22 cellular contexts compared by ENCODE assay signal in genomic region chr6:156674197-156674596, GRCh38.
DNase-seq lines count a peak whose midpoint lies in the region; ATAC-seq, FAIRE-seq and TF ChIP-seq lines count a peak whose summit lies in the region.
"Had no signal": no experiment of that assay in that cellular context is flagged by ENCODE, and none has a peak within 500 bp of the region (broad histone marks: within the 10 kb centered on the region; RNA-seq: fewer than 3 reads in every experiment).

No MANE protein-coding gene starts in this region.

- DNase-seq in activated CD4-positive, alpha-beta memory T cell treated with anti-CD3 and anti-CD28 coated beads for 36 hours, result no peak
- no peak for DNase-seq in activated CD4-positive, alpha-beta memory T cell treated with anti-CD3 and anti-CD28 coated beads, Interleukin-2, amount 10 ng/mL, durations not matched to agents 7 days and 5 days
- DNase-seq in frontal cortex (ENCODE audit: low spot score in 2 of 2) (no peak), GM10248 (ENCODE audit: extremely low spot score) (no peak), left lung (no peak)
- DNase-seq: ACHN; AML-193; C1 segment of cervical spinal cord; Calu3; CD4-positive, alpha-beta memory T cell; COR-L47; DMS53; DMS79 treated with DMSO at 0.1 percent for 48 hours; GF-D8; GM23248; H7 had no signal

- H3K27me3 Mint-ChIP-seq in activated CD4-positive, alpha-beta memory T cell treated with anti-CD3 and anti-CD28 coated beads for 36 hours, result peaks cover 6% of the 10 kb centered on the region
- H3K27me3 Mint-ChIP-seq in activated CD4-positive, alpha-beta memory T cell treated with anti-CD3 and anti-CD28 coated beads, Interleukin-2, amount 10 ng/mL, durations not matched to agents 7 days and 5 days, result peaks cover 21% of the 10 kb centered on the region
- H3K27me3 Mint-ChIP-seq in IgD-negative memory B cell, result no peaks in the 10 kb centered on the region
- no peaks in the 10 kb centered on the region for H3K27me3 Mint-ChIP-seq in stimulated activated memory B cell treated with anti-CD40 and anti-IgM and Interleukin-4, amounts not matched to agents 10 μg/mL and 1 μg/mL and 100 μg/mL, for 72 hours

- FAIRE-seq in frontal cortex (lab: Jason Lieb, UNC), result peak; percentile 21
- FAIRE-seq: A549 had no signal

- no peak overlapping the region for H3K4me3 Mint-ChIP-seq in activated CD4-positive, alpha-beta memory T cell treated with anti-CD3 and anti-CD28 coated beads for 36 hours
- H3K4me3 Mint-ChIP-seq in activated CD4-positive, alpha-beta memory T cell treated with anti-CD3 and anti-CD28 coated beads, Interleukin-2, amount 10 ng/mL, durations not matched to agents 7 days and 5 days, result no peak overlapping the region
- H3K4me3 Mint-ChIP-seq in IgD-negative memory B cell, result peak overlapping the region in 2 of 4 donors; percentile 32 to 58
- H3K4me3 Mint-ChIP-seq in stimulated activated memory B cell treated with anti-CD40 and anti-IgM and Interleukin-4, amounts not matched to agents 10 μg/mL and 1 μg/mL and 100 μg/mL, for 72 hours, result no peak overlapping the region
- H3K4me3 Mint-ChIP-seq: CD4-positive, alpha-beta memory T cell had no signal

- H3K9me3 Mint-ChIP-seq in activated CD4-positive, alpha-beta memory T cell treated with anti-CD3 and anti-CD28 coated beads for 36 hours, result peaks cover 24% of the 10 kb centered on the region
- H3K9me3 Mint-ChIP-seq in activated CD4-positive, alpha-beta memory T cell treated with anti-CD3 and anti-CD28 coated beads, Interleukin-2, amount 10 ng/mL, durations not matched to agents 7 days and 5 days, result peaks cover 12% of the 10 kb centered on the region
- peaks cover 6 to 15% (median 7%) of the 10 kb centered on the region in 3 donors for H3K9me3 Mint-ChIP-seq in IgD-negative memory B cell
- peaks cover 17% of the 10 kb centered on the region for H3K9me3 Mint-ChIP-seq in stimulated activated memory B cell treated with anti-CD40 and anti-IgM and Interleukin-4, amounts not matched to agents 10 μg/mL and 1 μg/mL and 100 μg/mL, for 72 hours

- H3K27me3 ChIP-seq in left lung, result no peaks in the 10 kb centered on the region

- POLR2A ChIA-PET in activated CD4-positive, alpha-beta memory T cell treated with anti-CD3 and anti-CD28 coated beads for 36 hours (lab: Charles Lee), result no interaction called here
- POLR2A ChIA-PET in activated CD4-positive, alpha-beta memory T cell treated with anti-CD3 and anti-CD28 coated beads, Interleukin-2, amount 10 ng/mL, durations not matched to agents 7 days and 5 days (lab: Charles Lee), result no interaction called here
- POLR2A ChIA-PET in GM10248 (lab: Yijun Ruan, JAX), result no interaction called here

- CTCF ChIA-PET in activated CD4-positive, alpha-beta memory T cell treated with anti-CD3 and anti-CD28 coated beads for 36 hours (lab: Charles Lee), result no interaction called here
- CTCF ChIA-PET in activated CD4-positive, alpha-beta memory T cell treated with anti-CD3 and anti-CD28 coated beads, Interleukin-2, amount 10 ng/mL, durations not matched to agents 7 days and 5 days (lab: Charles Lee), result no interaction called here
- CTCF ChIA-PET in GM10248 (lab: Yijun Ruan, JAX), result no interaction called here

- peak overlapping the region; percentile 3 for H3K27ac Mint-ChIP-seq in activated CD4-positive, alpha-beta memory T cell treated with anti-CD3 and anti-CD28 coated beads for 36 hours
- no peak overlapping the region for H3K27ac Mint-ChIP-seq in activated CD4-positive, alpha-beta memory T cell treated with anti-CD3 and anti-CD28 coated beads, Interleukin-2, amount 10 ng/mL, durations not matched to agents 7 days and 5 days
- H3K27ac Mint-ChIP-seq in IgD-negative memory B cell, result peak overlapping the region in 2 of 3 donors; percentile 8 to 39
- H3K27ac Mint-ChIP-seq in stimulated activated memory B cell treated with anti-CD40 and anti-IgM and Interleukin-4, amounts not matched to agents 10 μg/mL and 1 μg/mL and 100 μg/mL, for 72 hours, result peak overlapping the region; percentile 28

- intact Hi-C loops in activated CD4-positive, alpha-beta memory T cell treated with anti-CD3 and anti-CD28 coated beads for 36 hours (cut with micrococcal nuclease), result no loop called here
- intact Hi-C loops in left lung (cut with DNase I), result no loop called here

- no peaks in the 10 kb centered on the region for H3K4me1 Mint-ChIP-seq in activated CD4-positive, alpha-beta memory T cell treated with anti-CD3 and anti-CD28 coated beads for 36 hours (ENCODE audit: low read depth)
- H3K4me1 Mint-ChIP-seq in activated CD4-positive, alpha-beta memory T cell treated with anti-CD3 and anti-CD28 coated beads, Interleukin-2, amount 10 ng/mL, durations not matched to agents 7 days and 5 days, result no peaks in the 10 kb centered on the region
- H3K4me1 Mint-ChIP-seq in IgD-negative memory B cell, result peaks cover 12 to 21% (median 17%) of the 10 kb centered on the region in 3 donors
- peaks cover 15% of the 10 kb centered on the region for H3K4me1 Mint-ChIP-seq in stimulated activated memory B cell treated with anti-CD40 and anti-IgM and Interleukin-4, amounts not matched to agents 10 μg/mL and 1 μg/mL and 100 μg/mL, for 72 hours
- H3K4me1 Mint-ChIP-seq: CD4-positive, alpha-beta memory T cell had no signal

- TF ChIP-seq CTCF in GM10248 (IDR thresholded peaks at IDR 0.05; ENCODE audit: control extremely low read depth, extremely low read depth, low read depth, missing control alignments) (no peak), left lung (IDR thresholded peaks at IDR 0.05) (no peak)

- H3K4me3 ChIP-seq in left lung, result no peak overlapping the region
- H3K4me3 ChIP-seq: A549, GM23248 had no signal

- H3K4me1 ChIP-seq in left lung, result no peaks in the 10 kb centered on the region
- H3K4me1 ChIP-seq: A549 had no signal

- ATAC-seq in stimulated activated memory B cell treated with anti-CD40 and anti-IgM and Interleukin-4, amounts not matched to agents 10 μg/mL and 1 μg/mL and 100 μg/mL, for 72 hours, result no peak
- ATAC-seq in left lung (no peak), GM21367 (IDR thresholded peaks at IDR 0.05; ENCODE audit: unreplicated experiment) (no peak)
- ATAC-seq: A549, HCT116 had no signal

- H3K36me3 ChIP-seq in left lung, result no peaks in the 10 kb centered on the region

- peaks cover 2% of the 10 kb centered on the region for H3K36me3 Mint-ChIP-seq in activated CD4-positive, alpha-beta memory T cell treated with anti-CD3 and anti-CD28 coated beads for 36 hours
- H3K36me3 Mint-ChIP-seq in activated CD4-positive, alpha-beta memory T cell treated with anti-CD3 and anti-CD28 coated beads, Interleukin-2, amount 10 ng/mL, durations not matched to agents 7 days and 5 days (ENCODE audit: low read depth), result no peaks in the 10 kb centered on the region
- peaks cover 5% of the 10 kb centered on the region for H3K36me3 Mint-ChIP-seq in IgD-negative memory B cell
- H3K36me3 Mint-ChIP-seq in stimulated activated memory B cell treated with anti-CD40 and anti-IgM and Interleukin-4, amounts not matched to agents 10 μg/mL and 1 μg/mL and 100 μg/mL, for 72 hours, result peaks cover 13% of the 10 kb centered on the region

- H3K9me3 ChIP-seq in left lung, result peaks cover 0 to 15% of the 10 kb centered on the region in 2 donors

- no peak overlapping the region for H3K27ac ChIP-seq in left lung
- H3K27ac ChIP-seq: 22Rv1, A549, GM23248 had no signal
